ENCODE assay signal across 2 cellular contexts in genomic region chrX:101208152-101208905, GRCh38.
TF ChIP-seq lines count a peak whose summit lies in the region.

No MANE protein-coding gene starts in this region.

TF ChIP-seq in GM23338, 12 proteins besides CTCF, POLR2A, EP300 and RAD21 (continued from another document):
- TF ChIP-seq REST (IDR thresholded peaks at IDR 0.05; ENCODE audit: unreplicated experiment) (no peak), ETS1 (IDR thresholded peaks at IDR 0.05) (no peak), ZNF462 (CRISPR knock-in tag; IDR thresholded peaks at IDR 0.05) (no peak), NANOG (IDR thresholded peaks at IDR 0.05; ENCODE audit: borderline replicate concordance) (no peak), ZNF114 (CRISPR knock-in tag; IDR thresholded peaks at IDR 0.05) (no peak), EZH2 (IDR thresholded peaks at IDR 0.05; ENCODE audit: low read depth, unreplicated experiment) (no peak), STAT1 (IDR thresholded peaks at IDR 0.05; ENCODE audit: unreplicated experiment) (no peak)
TF ChIP-seq in GM23338: peak in this region for 0.

TF ChIP-seq in SK-N-SH, 30 proteins besides CTCF, POLR2A, EP300 and RAD21 (continued from another document):
- peak; percentile 24; the same call in 1 of the 2 replicates for TF ChIP-seq PBX3 (IDR thresholded peaks at IDR 0.05)
